Comparison of ENCODE assay signal across 8 cellular contexts in genomic region chr3:195951443-195952177, GRCh38. TPM values are rescaled to one million over a fixed set of nuclear protein-coding genes. Genes with fewer than 3 reads are reported as not detected.
DNase-seq lines count a peak whose midpoint lies in the region; ATAC-seq and TF ChIP-seq lines count a peak whose summit lies in the region.
"Not testable (repeated sequence)": the region's sequence is repeated elsewhere in the genome, so short reads cannot be mapped to it uniquely, and the experiment has no call there.

No MANE protein-coding gene starts in this region.

- H3K4me3 Mint-ChIP-seq in activated CD8-positive, alpha-beta memory T cell treated with anti-CD3 and anti-CD28 coated beads, Interleukin-2, amount 10 ng/mL, durations not matched to agents 7 days and 5 days = not testable (repeated sequence)
- peak overlapping the region; percentile 71 for H3K4me3 Mint-ChIP-seq in activated T-helper 17 cell treated with anti-CD3 and anti-CD28 coated beads, Interleukin-2, amount 50 U/mL, for 72 hours
- peak overlapping the region; percentile 42 for H3K4me3 Mint-ChIP-seq in activated naive CD8-positive, alpha-beta T cell treated with anti-CD3 and anti-CD28 coated beads, Interleukin-2, amount 50 U/mL, for 24 hours
- H3K4me3 Mint-ChIP-seq in nephron progenitor cell = peak overlapping the region; percentile 49
- H3K4me3 Mint-ChIP-seq in stimulated activated effector memory CD8-positive, alpha-beta T cell treated with anti-CD3 and anti-CD28 coated beads, Interleukin-12 subunit alpha, Interleukin-12 subunit beta, amount 100 ng/mL, for 72 hours = peak overlapping the region; percentile 55

- not testable (repeated sequence) for H3K27ac ChIP-seq in BLaER1

- peaks cover 31% of the 10 kb centered on the region for H3K4me1 ChIP-seq in BLaER1

- not testable (repeated sequence) for ATAC-seq in activated CD8-positive, alpha-beta memory T cell treated with anti-CD3 and anti-CD28 coated beads, Interleukin-2, amount 10 ng/mL, durations not matched to agents 7 days and 5 days; activated T-helper 17 cell treated with anti-CD3 and anti-CD28 coated beads, Interleukin-2, amount 50 U/mL, for 72 hours (replicated peaks); activated naive CD8-positive, alpha-beta T cell treated with anti-CD3 and anti-CD28 coated beads, Interleukin-2, amount 50 U/mL, for 24 hours; stimulated activated effector memory CD8-positive, alpha-beta T cell treated with anti-CD3 and anti-CD28 coated beads, Interleukin-12 subunit alpha, Interleukin-12 subunit beta, amount 100 ng/mL, for 72 hours

- H3K4me3 ChIP-seq in BLaER1; LNCaP clone FGC (ENCODE audit: low read depth, low read length): not testable (repeated sequence)

- H3K36me3 Mint-ChIP-seq in activated CD8-positive, alpha-beta memory T cell treated with anti-CD3 and anti-CD28 coated beads, Interleukin-2, amount 10 ng/mL, durations not matched to agents 7 days and 5 days = not testable (repeated sequence)
- H3K36me3 Mint-ChIP-seq in activated T-helper 17 cell treated with anti-CD3 and anti-CD28 coated beads, Interleukin-2, amount 50 U/mL, for 72 hours (ENCODE audit: low read depth) = peaks cover 34% of the 10 kb centered on the region
- H3K36me3 Mint-ChIP-seq in activated naive CD8-positive, alpha-beta T cell treated with anti-CD3 and anti-CD28 coated beads, Interleukin-2, amount 50 U/mL, for 24 hours (ENCODE audit: low read depth) = peaks cover 12% of the 10 kb centered on the region
- H3K36me3 Mint-ChIP-seq in nephron progenitor cell (ENCODE audit: low read depth) = peaks cover 11% of the 10 kb centered on the region
- H3K36me3 Mint-ChIP-seq in stimulated activated effector memory CD8-positive, alpha-beta T cell treated with anti-CD3 and anti-CD28 coated beads, Interleukin-12 subunit alpha, Interleukin-12 subunit beta, amount 100 ng/mL, for 72 hours = peaks cover 52% of the 10 kb centered on the region

- H3K4me2 ChIP-seq in BLaER1 = peak overlapping the region; percentile 34; the same call in 1 of the 2 replicates

- H3K4me1 Mint-ChIP-seq in activated CD8-positive, alpha-beta memory T cell treated with anti-CD3 and anti-CD28 coated beads, Interleukin-2, amount 10 ng/mL, durations not matched to agents 7 days and 5 days = peaks cover 26% of the 10 kb centered on the region
- peaks cover 16% of the 10 kb centered on the region for H3K4me1 Mint-ChIP-seq in activated T-helper 17 cell treated with anti-CD3 and anti-CD28 coated beads, Interleukin-2, amount 50 U/mL, for 72 hours
- peaks cover 40% of the 10 kb centered on the region for H3K4me1 Mint-ChIP-seq in activated naive CD8-positive, alpha-beta T cell treated with anti-CD3 and anti-CD28 coated beads, Interleukin-2, amount 50 U/mL, for 24 hours
- peaks cover 15% of the 10 kb centered on the region for H3K4me1 Mint-ChIP-seq in nephron progenitor cell
- H3K4me1 Mint-ChIP-seq in stimulated activated effector memory CD8-positive, alpha-beta T cell treated with anti-CD3 and anti-CD28 coated beads, Interleukin-12 subunit alpha, Interleukin-12 subunit beta, amount 100 ng/mL, for 72 hours = peaks cover 35% of the 10 kb centered on the region

- H3K27ac Mint-ChIP-seq in activated CD8-positive, alpha-beta memory T cell treated with anti-CD3 and anti-CD28 coated beads, Interleukin-2, amount 10 ng/mL, durations not matched to agents 7 days and 5 days; activated T-helper 17 cell treated with anti-CD3 and anti-CD28 coated beads, Interleukin-2, amount 50 U/mL, for 72 hours; activated naive CD8-positive, alpha-beta T cell treated with anti-CD3 and anti-CD28 coated beads, Interleukin-2, amount 50 U/mL, for 24 hours; nephron progenitor cell: not testable (repeated sequence)
- H3K27ac Mint-ChIP-seq in stimulated activated effector memory CD8-positive, alpha-beta T cell treated with anti-CD3 and anti-CD28 coated beads, Interleukin-12 subunit alpha, Interleukin-12 subunit beta, amount 100 ng/mL, for 72 hours = peak overlapping the region; percentile 23

- not testable (repeated sequence) for H3K9me3 Mint-ChIP-seq in activated CD8-positive, alpha-beta memory T cell treated with anti-CD3 and anti-CD28 coated beads, Interleukin-2, amount 10 ng/mL, durations not matched to agents 7 days and 5 days (ENCODE audit: low read depth); activated T-helper 17 cell treated with anti-CD3 and anti-CD28 coated beads, Interleukin-2, amount 50 U/mL, for 72 hours; activated naive CD8-positive, alpha-beta T cell treated with anti-CD3 and anti-CD28 coated beads, Interleukin-2, amount 50 U/mL, for 24 hours; nephron progenitor cell; stimulated activated effector memory CD8-positive, alpha-beta T cell treated with anti-CD3 and anti-CD28 coated beads, Interleukin-12 subunit alpha, Interleukin-12 subunit beta, amount 100 ng/mL, for 72 hours

- DNase-seq in LNCaP clone FGC (ENCODE audit: low read depth) (peak; percentile 11), dermis microvascular lymphatic vessel endothelial cell (ENCODE audit: low read depth in 2 of 2) (peak; percentile 24 to 56)
- peak; percentile 42 for DNase-seq in activated CD8-positive, alpha-beta memory T cell treated with anti-CD3 and anti-CD28 coated beads, Interleukin-2, amount 10 ng/mL, durations not matched to agents 7 days and 5 days
- not testable (repeated sequence) for DNase-seq in activated naive CD8-positive, alpha-beta T cell treated with anti-CD3 and anti-CD28 coated beads, Interleukin-2, amount 50 U/mL, for 24 hours; nephron progenitor cell; stimulated activated effector memory CD8-positive, alpha-beta T cell treated with anti-CD3 and anti-CD28 coated beads, Interleukin-12 subunit alpha, Interleukin-12 subunit beta, amount 100 ng/mL, for 72 hours (ENCODE audit: low spot score in 2 of 2)

- CTCF ChIA-PET in activated CD8-positive, alpha-beta memory T cell treated with anti-CD3 and anti-CD28 coated beads, Interleukin-2, amount 10 ng/mL, durations not matched to agents 7 days and 5 days (lab: Charles Lee) = interaction anchor here (1.2 kb wide), 1 partner anchor 57 kb away, joined by 4 read pairs; no protein-coding TSS in a partner anchor

- TF ChIP-seq CTCF in LNCaP clone FGC (IDR thresholded peaks at IDR 0.05; ENCODE audit: control insufficient read depth, extremely low read depth, insufficient read depth); nephron progenitor cell (IDR thresholded peaks at IDR 0.05): not testable (repeated sequence)

- not testable (repeated sequence) for H4K20me1 ChIP-seq in BLaER1

- not testable (repeated sequence) for H3K9me3 ChIP-seq in BLaER1

- H3K9ac ChIP-seq in BLaER1 = not testable (repeated sequence)

- H3K27me3 ChIP-seq in BLaER1 = not testable (repeated sequence)

- peaks cover 17% of the 10 kb centered on the region for H3K36me3 ChIP-seq in BLaER1

- H3K27me3 Mint-ChIP-seq in activated CD8-positive, alpha-beta memory T cell treated with anti-CD3 and anti-CD28 coated beads, Interleukin-2, amount 10 ng/mL, durations not matched to agents 7 days and 5 days; activated T-helper 17 cell treated with anti-CD3 and anti-CD28 coated beads, Interleukin-2, amount 50 U/mL, for 72 hours; activated naive CD8-positive, alpha-beta T cell treated with anti-CD3 and anti-CD28 coated beads, Interleukin-2, amount 50 U/mL, for 24 hours: not testable (repeated sequence)
- peaks cover 12% of the 10 kb centered on the region for H3K27me3 Mint-ChIP-seq in nephron progenitor cell (ENCODE audit: low read depth, poor library complexity)

RNA-seq across cellular contexts. Expression of gene TNK2, which starts 43.3 kb away (rescaled TPM):
- 100 to 1,000 TPM; 150 to 177 TPM for total RNA-seq in activated CD8-positive, alpha-beta memory T cell treated with anti-CD3 and anti-CD28 coated beads, Interleukin-2, amount 10 ng/mL, durations not matched to agents 7 days and 5 days
- total RNA-seq in activated T-helper 17 cell treated with anti-CD3 and anti-CD28 coated beads, Interleukin-2, amount 50 U/mL, for 72 hours = 10 to 100 TPM; 56.5 to 67.7 TPM
- 11.3 and 13.4 TPM in 2 replicates for total RNA-seq in dermis microvascular lymphatic vessel endothelial cell
